Comparison of ENCODE assay signal across 17 cellular contexts in genomic region chr15:45386420-45386819, GRCh38. TPM values are rescaled to one million over a fixed set of nuclear protein-coding genes. Genes with fewer than 3 reads are reported as not detected.
DNase-seq lines count a peak whose midpoint lies in the region; ATAC-seq and TF ChIP-seq lines count a peak whose summit lies in the region.
"Had no signal": no experiment of that assay in that cellular context is flagged by ENCODE, and none has a peak within 500 bp of the region (broad histone marks: within the 10 kb centered on the region; RNA-seq: fewer than 3 reads in every experiment).

No MANE protein-coding gene starts in this region.

- H3K27ac ChIP-seq in C4-2B, result peak overlapping the region; percentile 58; the same call in 1 of the 2 replicates
- peak overlapping the region; percentile 49 for H3K27ac ChIP-seq in right cardiac atrium (ENCODE audit: low read length)
- no peak overlapping the region for H3K27ac ChIP-seq in neural progenitor cell

- no peak overlapping the region for H3K4me3 Mint-ChIP-seq in progenitor cell of endocrine pancreas (ENCODE audit: low read depth)
- no peak overlapping the region for H3K4me3 Mint-ChIP-seq in osteocyte (ENCODE audit: unreplicated experiment)
- H3K4me3 Mint-ChIP-seq in neural progenitor cell, result no peak overlapping the region
- H3K4me3 Mint-ChIP-seq: activated CD4-positive, alpha-beta T cell treated with anti-CD3 and anti-CD28 coated beads, Interleukin-2, amount 10 ng/mL, durations not matched to agents 7 days and 5 days; activated T-cell treated with anti-CD3 and anti-CD28 coated beads, Interleukin-2, amount 50 U/mL, for 72 hours; IgD-negative memory B cell; naive thymus-derived CD8-positive, alpha-beta T cell had no signal

- H3K27ac Mint-ChIP-seq in progenitor cell of endocrine pancreas (peak overlapping the region; percentile 2), osteocyte (ENCODE audit: unreplicated experiment) (no peak overlapping the region), neural progenitor cell (no peak overlapping the region)
- H3K27ac Mint-ChIP-seq: activated CD4-positive, alpha-beta T cell treated with anti-CD3 and anti-CD28 coated beads, Interleukin-2, amount 10 ng/mL, durations not matched to agents 7 days and 5 days; activated T-cell treated with anti-CD3 and anti-CD28 coated beads, Interleukin-2, amount 50 U/mL, for 72 hours; IgD-negative memory B cell; naive thymus-derived CD8-positive, alpha-beta T cell had no signal

- ATAC-seq in right cardiac atrium, result peak; percentile 81 to 92
- ATAC-seq: activated T-cell treated with anti-CD3 and anti-CD28 coated beads, Interleukin-2, amount 50 U/mL, for 72 hours; naive thymus-derived CD8-positive, alpha-beta T cell had no signal

- H3K4me1 Mint-ChIP-seq in progenitor cell of endocrine pancreas (ENCODE audit: low read depth) (peaks cover 29% of the 10 kb centered on the region), osteocyte (ENCODE audit: unreplicated experiment) (no peaks in the 10 kb centered on the region), neural progenitor cell (no peaks in the 10 kb centered on the region)
- H3K4me1 Mint-ChIP-seq: activated CD4-positive, alpha-beta T cell treated with anti-CD3 and anti-CD28 coated beads, Interleukin-2, amount 10 ng/mL, durations not matched to agents 7 days and 5 days had no signal

- DNase-seq in amniotic epithelial cell (ENCODE audit: low read depth) (peak; percentile 22), right cardiac atrium (peak in 1 of 3 donors; percentile 58), progenitor cell of endocrine pancreas (ENCODE audit: low spot score, unreplicated experiment) (no peak), osteocyte (ENCODE audit: extremely low spot score, unreplicated experiment) (no peak), NCI-H2227 (lab: John Stamatoyannopoulos, UW; ENCODE audit: unreplicated experiment) (no peak), DMS153 treated with DMSO at 0.1 percent for 48 hours (lab: John Stamatoyannopoulos, UW; ENCODE audit: unreplicated experiment) (no peak), neural progenitor cell (ENCODE audit: low spot score) (no peak)
- DNase-seq: activated CD4-positive, alpha-beta T cell treated with anti-CD3 and anti-CD28 coated beads, Interleukin-2, amount 10 ng/mL, durations not matched to agents 7 days and 5 days; activated T-cell treated with anti-CD3 and anti-CD28 coated beads, Interleukin-2, amount 50 U/mL, for 72 hours; amniotic stem cell; foreskin fibroblast; naive thymus-derived CD8-positive, alpha-beta T cell; NCI-H1105; NCI-H69; transverse colon had no signal

- H3K4me3 ChIP-seq in right cardiac atrium (ENCODE audit: low read length), result no peak overlapping the region
- H3K4me3 ChIP-seq in neural progenitor cell, result no peak overlapping the region
- H3K4me3 ChIP-seq: transverse colon had no signal

- H3K4me1 ChIP-seq in right cardiac atrium (ENCODE audit: control insufficient read depth, insufficient read depth, low read length), result no peaks in the 10 kb centered on the region
- H3K4me1 ChIP-seq in neural progenitor cell, result no peaks in the 10 kb centered on the region

- H3K27me3 ChIP-seq in right cardiac atrium (ENCODE audit: control insufficient read depth, insufficient read depth) (no peaks in the 10 kb centered on the region), neural progenitor cell (peaks cover 100% of the 10 kb centered on the region)

- no peaks in the 10 kb centered on the region for H4K20me1 ChIP-seq in neural progenitor cell (ENCODE audit: low read depth)

- H3K4me2 ChIP-seq in neural progenitor cell, result no peak overlapping the region

- H3K79me2 ChIP-seq in neural progenitor cell (ENCODE audit: low read depth), result no peaks in the 10 kb centered on the region

- H3K36me3 Mint-ChIP-seq in progenitor cell of endocrine pancreas (ENCODE audit: insufficient read depth) (no peaks in the 10 kb centered on the region), osteocyte (ENCODE audit: unreplicated experiment) (no peaks in the 10 kb centered on the region), neural progenitor cell (no peaks in the 10 kb centered on the region)
- H3K36me3 Mint-ChIP-seq: IgD-negative memory B cell; naive thymus-derived CD8-positive, alpha-beta T cell had no signal

- H2AFZ ChIP-seq in neural progenitor cell (replicated peaks), result no peak overlapping the region

- H3K9me3 Mint-ChIP-seq in progenitor cell of endocrine pancreas (ENCODE audit: low read depth), result no peaks in the 10 kb centered on the region
- H3K9me3 Mint-ChIP-seq in osteocyte (ENCODE audit: unreplicated experiment), result no peaks in the 10 kb centered on the region
- H3K9me3 Mint-ChIP-seq in neural progenitor cell, result no peaks in the 10 kb centered on the region
- H3K9me3 Mint-ChIP-seq: activated CD4-positive, alpha-beta T cell treated with anti-CD3 and anti-CD28 coated beads, Interleukin-2, amount 10 ng/mL, durations not matched to agents 7 days and 5 days; activated T-cell treated with anti-CD3 and anti-CD28 coated beads, Interleukin-2, amount 50 U/mL, for 72 hours; IgD-negative memory B cell; naive thymus-derived CD8-positive, alpha-beta T cell had no signal

- no peak for TF ChIP-seq CTCF in C4-2B (conservative IDR thresholded peaks at IDR 0.05)
- TF ChIP-seq CTCF in progenitor cell of endocrine pancreas (IDR thresholded peaks at IDR 0.05; ENCODE audit: unreplicated experiment), result no peak
- TF ChIP-seq CTCF in osteocyte (IDR thresholded peaks at IDR 0.05), result no peak
- no peak for TF ChIP-seq CTCF in neural progenitor cell (IDR thresholded peaks at IDR 0.05)

- H3K9me3 ChIP-seq in right cardiac atrium (ENCODE audit: control insufficient read depth, low read length) (no peaks in the 10 kb centered on the region), neural progenitor cell (ENCODE audit: low read depth) (no peaks in the 10 kb centered on the region)
- H3K9me3 ChIP-seq: transverse colon had no signal

- H3K27me3 Mint-ChIP-seq in progenitor cell of endocrine pancreas (peaks cover 9% of the 10 kb centered on the region), osteocyte (ENCODE audit: unreplicated experiment) (peaks cover 77% of the 10 kb centered on the region), neural progenitor cell (ENCODE audit: insufficient read depth, low read depth) (no peaks in the 10 kb centered on the region)
- H3K27me3 Mint-ChIP-seq: IgD-negative memory B cell had no signal

- intact Hi-C loops in right cardiac atrium (cut with DNase I), result no loop called here

- no peaks in the 10 kb centered on the region for H3F3A ChIP-seq in neural progenitor cell (ENCODE audit: low read depth)

- WGBS in right cardiac atrium, result 22% methylated on average over 5 of the region's 5 CpGs

- no peaks in the 10 kb centered on the region for H3K36me3 ChIP-seq in neural progenitor cell
- H3K36me3 ChIP-seq: transverse colon had no signal

- H3K9ac ChIP-seq in neural progenitor cell, result no peak overlapping the region

RNA-seq across cellular contexts. Expression of gene GATM, which starts 8.1 kb away (rescaled TPM):
- 10 to 100 TPM; 22.2 to 33.8 (median 31.2) TPM for total RNA-seq in right cardiac atrium
- 12.9 TPM for polyA plus RNA-seq in right cardiac atrium
- total RNA-seq in progenitor cell of endocrine pancreas, result 64.1 and 75.5 TPM in 2 replicates
- total RNA-seq in osteocyte, result not detected in 2 replicates
- total RNA-seq in neural progenitor cell (ENCODE audit: low replicate concordance), result 21.3 and 21.4 TPM in 2 replicates

Comparison
In these comparisons a context has a peak if more than half of its experiments do, and no peak if none do; other contexts are left out.
1. RNA of gene GATM, which starts 8.1 kb away (total RNA-seq): 64.1 to 75.5 TPM in progenitor cell of endocrine pancreas, 22.2 to 33.8 TPM in right cardiac atrium and 21.3 to 21.4 TPM in neural progenitor cell; not detected in osteocyte; every median in the first group is over 10 times any median in the second.